ENCODE assay signal across 10 cellular contexts in the genomic region with DNA sequence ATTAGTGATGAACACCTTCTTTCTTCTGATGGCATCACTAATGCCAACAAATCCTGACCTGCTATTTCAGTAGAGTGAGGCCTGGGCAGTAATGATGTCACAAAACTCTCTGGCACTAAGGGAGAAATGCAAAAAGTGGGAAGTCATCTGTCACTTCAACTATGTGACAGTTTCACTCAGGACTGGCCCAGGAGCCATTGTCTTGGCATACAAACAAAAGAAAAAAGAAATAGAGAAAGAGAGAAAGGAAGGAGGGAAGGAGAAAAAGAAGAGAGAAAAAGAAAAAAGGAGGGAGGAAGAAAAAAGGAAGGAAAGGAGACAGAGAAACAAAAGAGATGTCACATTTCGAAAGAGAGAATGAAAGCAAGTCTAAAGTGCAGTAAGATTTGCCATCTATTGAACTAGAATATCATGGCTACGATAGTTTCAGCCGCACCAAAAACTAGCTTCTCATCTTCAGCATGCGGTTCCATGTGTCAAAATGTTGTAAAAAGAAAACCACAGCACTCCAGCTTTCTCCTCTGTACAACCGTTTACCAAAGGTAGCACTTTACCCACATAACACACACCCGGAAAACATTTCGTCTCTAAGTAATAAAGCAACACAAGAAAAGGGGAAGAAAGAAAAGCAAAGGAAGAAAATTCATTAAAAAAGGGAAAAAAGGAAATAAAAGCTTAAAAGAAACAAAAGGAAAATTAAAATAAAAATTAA. TPM values are rescaled to one million over a fixed set of nuclear protein-coding genes. Genes with fewer than 3 reads are reported as not detected.
DNase-seq lines count a peak whose midpoint lies in the region; ATAC-seq, FAIRE-seq and TF ChIP-seq lines count a peak whose summit lies in the region.
"Had no signal": no experiment of that assay in that cellular context is flagged by ENCODE, and none has a peak within 500 bp of the region (broad histone marks: within the 10 kb centered on the region; RNA-seq: fewer than 3 reads in every experiment).

No MANE protein-coding gene starts in this region.

- H3K4me3 ChIP-seq in GM12878 (peak overlapping the region; percentile 42), foreskin fibroblast (ENCODE audit: low read depth in 1 of 2, low read length in 2 of 2) (no peak overlapping the region), upper lobe of left lung (no peak overlapping the region)

- CTCF ChIA-PET in GM12878 (lab: Yijun Ruan, JAX) = interaction anchor here (0.8 to 2.1 kb wide), 6 partner anchors 12 to 132 kb away, joined by 3 to 10 read pairs (median 4); no protein-coding TSS in a partner anchor

- H3K4me1 ChIP-seq in GM12878 (ENCODE audit: control insufficient read depth, insufficient read depth, low read length) (peaks cover 31% of the 10 kb centered on the region), upper lobe of left lung (no peaks in the 10 kb centered on the region)

- H3K4me1 Mint-ChIP-seq in endothelial cell (ENCODE audit: unreplicated experiment) = peaks cover 2% of the 10 kb centered on the region

- peak; percentile 88 to 91; a peak in 3 of 4 replicates for TF ChIP-seq EP300 in GM12878 (IDR thresholded peaks at IDR 0.05; ENCODE audit: borderline replicate concordance in 1 of 2, control insufficient read depth in 1 of 2, low read depth in 2 of 2, low read length in 2 of 2)
- no peak for TF ChIP-seq EP300 in upper lobe of left lung (IDR thresholded peaks at IDR 0.05)

- no peaks in the 10 kb centered on the region for H3K27me3 ChIP-seq in GM12878 (replicated peaks in 1 of 2; ENCODE audit: control insufficient read depth in 2 of 2, insufficient read depth in 2 of 2, low read length in 1 of 2)
- no peaks in the 10 kb centered on the region for H3K27me3 ChIP-seq in upper lobe of left lung

- H3K36me3 Mint-ChIP-seq in endothelial cell (ENCODE audit: low read depth, unreplicated experiment) = no peaks in the 10 kb centered on the region
- H3K36me3 Mint-ChIP-seq: naive B cell had no signal

- FAIRE-seq in GM12878 (lab: Jason Lieb, UNC) (peak; percentile 52), HTR-8/SVneo (lab: Jason Lieb, UNC) (no peak)

- H3K9ac ChIP-seq in GM12878 (ENCODE audit: control insufficient read depth, insufficient read depth, low read length) = no peak overlapping the region

- peaks cover 19% of the 10 kb centered on the region for H3K79me2 ChIP-seq in GM12878 (ENCODE audit: control insufficient read depth, insufficient read depth, low read length)

- WGBS in GM12878 (ENCODE audit: insufficient coverage, insufficient replicate concordance, low lambda C conversion rate, missing lambda C conversion rate) = 33% methylated on average over 7 of the region's 7 CpGs
- WGBS in upper lobe of left lung, 2 donors = 65 to 83% methylated on average over 7 of the region's 7 CpGs

- H2AFZ ChIP-seq in GM12878 (ENCODE audit: control insufficient read depth, low read depth, low read length) = no peak overlapping the region

- no peaks in the 10 kb centered on the region for H4K20me1 ChIP-seq in GM12878 (ENCODE audit: control insufficient read depth, insufficient read depth)

- DNase-seq in GM13976 (ENCODE audit: low spot score) (peak; percentile 54), GM12878 (ENCODE audit: low read depth, low spot score) (peak; percentile 74), foreskin fibroblast (no peak), endothelial cell (ENCODE audit: low spot score) (no peak), upper lobe of left lung (no peak), HTR-8/SVneo (ENCODE audit: insufficient read length, low spot score) (no peak)
- DNase-seq: naive B cell, SHP77 treated with DMSO at 0.1 percent for 48 hours had no signal

- TF ChIP-seq CTCF in GM13976 (IDR thresholded peaks at IDR 0.05; ENCODE audit: borderline replicate concordance, control extremely low read depth, extremely low read depth, insufficient read depth, missing control alignments) (no peak), GM12878 (IDR thresholded peaks at IDR 0.05 in 2 of 3, conservative IDR thresholded peaks at IDR 0.05 in 1 of 3; ENCODE audit: control insufficient read depth in 2 of 3, extremely low read depth in 1 of 3, insufficient read depth in 1 of 3, low read depth in 3 of 3, low read length in 3 of 3) (no peak), foreskin fibroblast (IDR thresholded peaks at IDR 0.05; ENCODE audit: low read depth, low read length) (no peak), endothelial cell (IDR thresholded peaks at IDR 0.05; ENCODE audit: unreplicated experiment) (no peak), upper lobe of left lung (IDR thresholded peaks at IDR 0.05) (no peak)

- no peaks in the 10 kb centered on the region; the same call in 1 of the 3 replicates for H3K9me3 ChIP-seq in GM12878 (replicated peaks; ENCODE audit: control insufficient read depth, insufficient read depth, low read length)
- no peaks in the 10 kb centered on the region for H3K9me3 ChIP-seq in upper lobe of left lung

- H3K27me3 Mint-ChIP-seq in endothelial cell (ENCODE audit: unreplicated experiment) = peaks cover 1% of the 10 kb centered on the region
- H3K27me3 Mint-ChIP-seq: naive B cell had no signal

- H3K9me3 Mint-ChIP-seq in endothelial cell (ENCODE audit: unreplicated experiment) = no peaks in the 10 kb centered on the region

- H3K4me2 ChIP-seq in GM12878 (ENCODE audit: control insufficient read depth, insufficient read depth) = peak overlapping the region; percentile 61

- intact Hi-C loops in GM12878 (cut with micrococcal nuclease; ENCODE audit: unreplicated experiment) = loop anchor here (1.0 to 5.0 kb wide), 6 partner anchors 33 to 295 kb away; no protein-coding TSS in a partner anchor

- TF ChIP-seq RAD21 in GM12878 (IDR thresholded peaks at IDR 0.05; ENCODE audit: insufficient read depth, low read depth, low read length) = no peak

- peak; percentile 57 for ATAC-seq in GM21526 (IDR thresholded peaks at IDR 0.05; ENCODE audit: low FRiP score, unreplicated experiment)
- ATAC-seq in HG03521 (IDR thresholded peaks at IDR 0.05; ENCODE audit: unreplicated experiment) = peak; percentile 40
- ATAC-seq in GM12878 = peak; percentile 66
- ATAC-seq in upper lobe of left lung (ENCODE audit: low FRiP score in 2 of 2) = no peak

- H3K27ac ChIP-seq in GM12878 (ENCODE audit: control insufficient read depth, insufficient read depth) (peak overlapping the region; percentile 84), upper lobe of left lung (no peak overlapping the region)

- no TSS peak for BruUV-seq in GM12878 (replicated peaks; lab: Mats Ljungman, UMichigan)

- RAD21 ChIA-PET in GM12878 (lab: Charles Lee; ENCODE audit: unreplicated experiment) = interaction anchor here (0.5 to 2.1 kb wide), 18 partner anchors 10 to 173 kb away, joined by 3 to 26 read pairs (median 4); no protein-coding TSS in a partner anchor

- SMC1A ChIA-PET in GM12878 (lab: Charles Lee; ENCODE audit: uncharacterized antibody, unreplicated experiment) = interaction anchor here (0.6 to 3.0 kb wide), 18 partner anchors 13 to 900 kb away, joined by 3 to 33 read pairs (median 4); no protein-coding TSS in a partner anchor

- in situ Hi-C loops in GM13976 (cut with MboI; ENCODE audit: low sequenced_read_pairs, unreplicated experiment) (no loop called here), GM12878 (cut with MboI) (no loop called here)

- POLR2A ChIA-PET in GM12878 (lab: Charles Lee) = interaction anchor here (0.8 to 2.5 kb wide), 5 partner anchors 13 to 159 kb away, joined by 3 to 9 read pairs (median 4); no protein-coding TSS in a partner anchor

- H3K36me3 ChIP-seq in GM12878 (ENCODE audit: control insufficient read depth in 2 of 2, insufficient read depth in 2 of 2, low read length in 1 of 2) = peaks cover 6 to 14% of the 10 kb centered on the region in 2 experiments
- H3K36me3 ChIP-seq in upper lobe of left lung = no peaks in the 10 kb centered on the region

- no peak overlapping the region for H3K4me3 Mint-ChIP-seq in endothelial cell (ENCODE audit: unreplicated experiment)

- H3K27ac Mint-ChIP-seq in endothelial cell (ENCODE audit: unreplicated experiment) = no peak overlapping the region

- TF ChIP-seq POLR2A in GM12878 (IDR thresholded peaks at IDR 0.05; ENCODE audit: low read depth, low read length) (no peak), upper lobe of left lung (IDR thresholded peaks at IDR 0.05) (no peak)

TF ChIP-seq in GM12878, 131 proteins besides CTCF, POLR2A, EP300 and RAD21 (continues in another document):
- TF ChIP-seq ZNF24 (IDR thresholded peaks at IDR 0.05) (no peak), IRF4 (IDR thresholded peaks at IDR 0.05; ENCODE audit: low read depth, low read length) (peak; percentile 65; the same call in 1 of the 2 replicates)

RNA-seq across cellular contexts. Expression of gene CD226, which starts 50.1 kb away (rescaled TPM):
- total RNA-seq in GM12878 (2013; cell fraction: nucleolus; rRNA removed) = 158 and 176 TPM in 2 replicates
- total RNA-seq in GM12878 (2014; rRNA removed) = 53.3 and 61.5 TPM in 2 replicates
- 63.9 and 68.8 TPM in 2 replicates for total RNA-seq in GM12878 (2014; rRNA removed; fragmentation: Illumina TruSeq; extraction: Trizol)
- 56.2 and 60.3 TPM in 2 replicates for total RNA-seq in GM12878 (2021)
- 24.3 TPM for polyA plus RNA-seq in GM12878 (2011; ENCODE audit: low read depth)
- 67.2 and 84.8 TPM in 2 replicates for polyA plus RNA-seq in GM12878 (2011; rRNA removed)
- polyA plus RNA-seq in GM12878 (2011; cell fraction: cytosol; rRNA removed) = 28.2 and 43.4 TPM in 2 replicates
- 20.7 and 33.5 TPM in 2 replicates for polyA plus RNA-seq in GM12878 (2011; cell fraction: nucleus; rRNA removed)
- polyA plus RNA-seq in GM12878 (2012) = 40.8 and 67.0 TPM in 2 replicates
- 56.6 and 62.8 TPM in 2 replicates for polyA plus RNA-seq in GM12878 (2014; fragmentation: Illumina TruSeq; extraction: Trizol)
- polyA plus RNA-seq in GM12878 (2014; fragmentation: Nextera tagmentation; extraction: Ambion mirVana) = 10 to 100 TPM; 12.9 to 18.2 TPM
- polyA plus RNA-seq in GM12878 (2014; rRNA removed) = 38.5 and 41.3 TPM in 2 replicates
- polyA plus RNA-seq in GM12878 (2016; fragmentation: Nextera tagmentation; extraction: Ambion mirVana) = 10 to 100 TPM; 22.7 to 23.5 TPM
- 106 and 148 TPM in 2 replicates for polyA minus RNA-seq in GM12878 (2011; rRNA and poly(A)+ RNA removed)
- 23.1 and 25.7 TPM in 2 replicates for polyA minus RNA-seq in GM12878 (2011; cell fraction: cytosol; rRNA and poly(A)+ RNA removed)
- 29.5 and 39.7 TPM in 2 replicates for polyA minus RNA-seq in GM12878 (2011; cell fraction: nucleus; rRNA and poly(A)+ RNA removed)
- total RNA-seq in endothelial cell (ENCODE audit: unreplicated experiment) = 0.80 TPM
- total RNA-seq in upper lobe of left lung = 10 to 100 TPM in 2 of 6 donors, 1 to 10 TPM in 4; 3.3 to 26.5 (median 5.5) TPM

Comparison
In these comparisons a context has a peak if more than half of its experiments do, and no peak if none do; other contexts are left out.
1. DNase-seq: peak in GM13976 (single experiment) and GM12878 (single experiment); none in foreskin fibroblast (0 of 2), endothelial cell (single experiment), upper lobe of left lung (0 of 2) and HTR-8/SVneo (single experiment).
2. ATAC-seq: peak in GM21526 (single experiment), HG03521 (single experiment) and GM12878 (single experiment); none in upper lobe of left lung (0 of 2).